1 cellular context compared by ENCODE assay signal in the genomic region with DNA sequence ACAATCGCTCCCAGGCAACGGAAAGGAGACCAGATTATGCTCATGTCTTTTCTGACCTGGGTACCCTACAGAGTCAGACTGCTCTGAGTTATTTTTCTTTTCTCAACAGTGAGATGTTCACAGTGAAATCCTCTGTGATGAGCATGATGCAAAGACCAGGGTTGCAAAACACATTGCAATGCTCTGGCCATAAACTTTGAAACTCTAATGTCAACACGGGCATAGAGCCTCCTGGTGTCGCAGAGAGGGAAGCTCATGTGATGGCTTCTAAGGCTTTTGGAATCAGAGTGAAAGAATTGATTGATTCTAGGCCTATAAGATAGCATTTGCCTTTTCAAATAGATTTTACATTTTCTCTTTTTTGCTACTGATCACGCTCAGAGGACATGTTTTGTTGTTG.
TF ChIP-seq lines count a peak whose summit lies in the region.

No MANE protein-coding gene starts in this region.

TF ChIP-seq in HepG2, 621 proteins besides CTCF, POLR2A, EP300 and RAD21 (continued from another document and continues in another):
- TF ChIP-seq, protein P1, sequence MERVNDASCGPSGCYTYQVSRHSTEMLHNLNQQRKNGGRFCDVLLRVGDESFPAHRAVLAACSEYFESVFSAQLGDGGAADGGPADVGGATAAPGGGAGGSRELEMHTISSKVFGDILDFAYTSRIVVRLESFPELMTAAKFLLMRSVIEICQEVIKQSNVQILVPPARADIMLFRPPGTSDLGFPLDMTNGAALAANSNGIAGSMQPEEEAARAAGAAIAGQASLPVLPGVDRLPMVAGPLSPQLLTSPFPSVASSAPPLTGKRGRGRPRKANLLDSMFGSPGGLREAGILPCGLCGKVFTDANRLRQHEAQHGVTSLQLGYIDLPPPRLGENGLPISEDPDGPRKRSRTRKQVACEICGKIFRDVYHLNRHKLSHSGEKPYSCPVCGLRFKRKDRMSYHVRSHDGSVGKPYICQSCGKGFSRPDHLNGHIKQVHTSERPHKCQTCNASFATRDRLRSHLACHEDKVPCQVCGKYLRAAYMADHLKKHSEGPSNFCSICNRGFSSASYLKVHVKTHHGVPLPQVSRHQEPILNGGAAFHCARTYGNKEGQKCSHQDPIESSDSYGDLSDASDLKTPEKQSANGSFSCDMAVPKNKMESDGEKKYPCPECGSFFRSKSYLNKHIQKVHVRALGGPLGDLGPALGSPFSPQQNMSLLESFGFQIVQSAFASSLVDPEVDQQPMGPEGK (CRISPR knock-in tag; IDR thresholded peaks at IDR 0.05) = no peak
- TF ChIP-seq, protein P2, sequence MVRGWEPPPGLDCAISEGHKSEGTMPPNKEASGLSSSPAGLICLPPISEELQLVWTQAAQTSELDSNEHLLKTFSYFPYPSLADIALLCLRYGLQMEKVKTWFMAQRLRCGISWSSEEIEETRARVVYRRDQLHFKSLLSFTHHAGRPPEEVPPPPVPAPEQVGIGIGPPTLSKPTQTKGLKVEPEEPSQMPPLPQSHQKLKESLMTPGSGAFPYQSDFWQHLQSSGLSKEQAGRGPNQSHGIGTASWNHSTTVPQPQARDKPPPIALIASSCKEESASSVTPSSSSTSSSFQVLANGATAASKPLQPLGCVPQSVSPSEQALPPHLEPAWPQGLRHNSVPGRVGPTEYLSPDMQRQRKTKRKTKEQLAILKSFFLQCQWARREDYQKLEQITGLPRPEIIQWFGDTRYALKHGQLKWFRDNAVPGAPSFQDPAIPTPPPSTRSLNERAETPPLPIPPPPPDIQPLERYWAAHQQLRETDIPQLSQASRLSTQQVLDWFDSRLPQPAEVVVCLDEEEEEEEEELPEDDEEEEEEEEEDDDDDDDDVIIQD (CRISPR knock-in tag; IDR thresholded peaks at IDR 0.05; ENCODE audit: low read depth) = peak; percentile 80; the same call in 1 of the 2 replicates
- TF ChIP-seq, protein P3, sequence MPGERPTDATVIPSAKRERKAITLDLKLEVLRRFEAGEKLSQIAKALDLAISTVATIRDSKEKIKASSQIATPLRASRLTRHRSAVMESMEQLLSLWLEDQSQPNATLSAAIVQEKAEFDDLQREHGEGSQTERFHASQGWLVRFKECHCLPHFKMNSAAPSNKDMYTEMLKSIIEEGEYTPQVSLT (CRISPR knock-in tag; IDR thresholded peaks at IDR 0.05; ENCODE audit: borderline replicate concordance, low read depth) = no peak
- TF ChIP-seq, protein P4, sequence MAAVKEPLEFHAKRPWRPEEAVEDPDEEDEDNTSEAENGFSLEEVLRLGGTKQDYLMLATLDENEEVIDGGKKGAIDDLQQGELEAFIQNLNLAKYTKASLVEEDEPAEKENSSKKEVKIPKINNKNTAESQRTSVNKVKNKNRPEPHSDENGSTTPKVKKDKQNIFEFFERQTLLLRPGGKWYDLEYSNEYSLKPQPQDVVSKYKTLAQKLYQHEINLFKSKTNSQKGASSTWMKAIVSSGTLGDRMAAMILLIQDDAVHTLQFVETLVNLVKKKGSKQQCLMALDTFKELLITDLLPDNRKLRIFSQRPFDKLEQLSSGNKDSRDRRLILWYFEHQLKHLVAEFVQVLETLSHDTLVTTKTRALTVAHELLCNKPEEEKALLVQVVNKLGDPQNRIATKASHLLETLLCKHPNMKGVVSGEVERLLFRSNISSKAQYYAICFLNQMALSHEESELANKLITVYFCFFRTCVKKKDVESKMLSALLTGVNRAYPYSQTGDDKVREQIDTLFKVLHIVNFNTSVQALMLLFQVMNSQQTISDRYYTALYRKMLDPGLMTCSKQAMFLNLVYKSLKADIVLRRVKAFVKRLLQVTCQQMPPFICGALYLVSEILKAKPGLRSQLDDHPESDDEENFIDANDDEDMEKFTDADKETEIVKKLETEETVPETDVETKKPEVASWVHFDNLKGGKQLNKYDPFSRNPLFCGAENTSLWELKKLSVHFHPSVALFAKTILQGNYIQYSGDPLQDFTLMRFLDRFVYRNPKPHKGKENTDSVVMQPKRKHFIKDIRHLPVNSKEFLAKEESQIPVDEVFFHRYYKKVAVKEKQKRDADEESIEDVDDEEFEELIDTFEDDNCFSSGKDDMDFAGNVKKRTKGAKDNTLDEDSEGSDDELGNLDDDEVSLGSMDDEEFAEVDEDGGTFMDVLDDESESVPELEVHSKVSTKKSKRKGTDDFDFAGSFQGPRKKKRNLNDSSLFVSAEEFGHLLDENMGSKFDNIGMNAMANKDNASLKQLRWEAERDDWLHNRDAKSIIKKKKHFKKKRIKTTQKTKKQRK (IDR thresholded peaks at IDR 0.05; ENCODE audit: low read length) = no peak
- TF ChIP-seq, protein P5, sequence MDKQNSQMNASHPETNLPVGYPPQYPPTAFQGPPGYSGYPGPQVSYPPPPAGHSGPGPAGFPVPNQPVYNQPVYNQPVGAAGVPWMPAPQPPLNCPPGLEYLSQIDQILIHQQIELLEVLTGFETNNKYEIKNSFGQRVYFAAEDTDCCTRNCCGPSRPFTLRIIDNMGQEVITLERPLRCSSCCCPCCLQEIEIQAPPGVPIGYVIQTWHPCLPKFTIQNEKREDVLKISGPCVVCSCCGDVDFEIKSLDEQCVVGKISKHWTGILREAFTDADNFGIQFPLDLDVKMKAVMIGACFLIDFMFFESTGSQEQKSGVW (CRISPR knock-in tag; IDR thresholded peaks at IDR 0.05; ENCODE audit: borderline replicate concordance) = no peak
- TF ChIP-seq KLF13 (CRISPR knock-in tag; IDR thresholded peaks at IDR 0.05) (no peak), KAT7 (CRISPR knock-in tag; IDR thresholded peaks at IDR 0.05; ENCODE audit: borderline replicate concordance) (no peak), BRD4 (CRISPR knock-in tag; IDR thresholded peaks at IDR 0.05) (no peak), YEATS2 (CRISPR knock-in tag; IDR thresholded peaks at IDR 0.05; ENCODE audit: borderline replicate concordance) (no peak), SOX5 (CRISPR knock-in tag; IDR thresholded peaks at IDR 0.05; ENCODE audit: borderline replicate concordance) (peak; percentile 49; the same call in 1 of the 2 replicates), KDM3A (CRISPR knock-in tag; IDR thresholded peaks at IDR 0.05; ENCODE audit: low read depth) (no peak), ZSCAN20 (CRISPR knock-in tag; IDR thresholded peaks at IDR 0.05; ENCODE audit: borderline replicate concordance) (no peak), SAP130 (CRISPR knock-in tag; IDR thresholded peaks at IDR 0.05; ENCODE audit: low read depth) (0 out of 2 replicates have a peak, but pooled peaks have one; percentile 23), RELA (CRISPR knock-in tag; IDR thresholded peaks at IDR 0.05) (no peak), MTA1 (CRISPR knock-in tag; IDR thresholded peaks at IDR 0.05; ENCODE audit: borderline replicate concordance) (no peak), NAIF1 (CRISPR knock-in tag; IDR thresholded peaks at IDR 0.05; ENCODE audit: borderline replicate concordance) (no peak), KLF11 (CRISPR knock-in tag; IDR thresholded peaks at IDR 0.05) (no peak), TFDP1 (CRISPR knock-in tag; IDR thresholded peaks at IDR 0.05; ENCODE audit: borderline replicate concordance) (no peak), POLR2AphosphoS5 (IDR thresholded peaks at IDR 0.05; ENCODE audit: low read depth, low read length) (no peak), SKIL (CRISPR knock-in tag; IDR thresholded peaks at IDR 0.05; ENCODE audit: borderline replicate concordance) (no peak), SRSF9 (IDR thresholded peaks at IDR 0.05; ENCODE audit: borderline replicate concordance, insufficient read depth, low read depth, low read length, poor library complexity, severe bottlenecking) (no peak), NCOA2 (CRISPR knock-in tag; IDR thresholded peaks at IDR 0.05) (no peak), MXD1 (CRISPR knock-in tag; IDR thresholded peaks at IDR 0.05) (no peak), ZNF879 (CRISPR knock-in tag; IDR thresholded peaks at IDR 0.05) (0 out of 2 replicates have a peak, but pooled peaks have one; percentile 40), ZNF468 (CRISPR knock-in tag; IDR thresholded peaks at IDR 0.05) (no peak), ARID2 (CRISPR knock-in tag; IDR thresholded peaks at IDR 0.05; ENCODE audit: borderline replicate concordance) (no peak), SRF (IDR thresholded peaks at IDR 0.05; ENCODE audit: low read depth, low read length) (no peak), ZNF101 (CRISPR knock-in tag; IDR thresholded peaks at IDR 0.05; ENCODE audit: borderline replicate concordance, low read depth) (no peak), ZNF639 (CRISPR knock-in tag; conservative IDR thresholded peaks at IDR 0.05) (no peak), PHF20 (CRISPR knock-in tag; IDR thresholded peaks at IDR 0.05) (no peak), USF2 (IDR thresholded peaks at IDR 0.05; ENCODE audit: low read depth, low read length) (no peak), USF2 (CRISPR knock-in tag; IDR thresholded peaks at IDR 0.05; ENCODE audit: borderline replicate concordance) (no peak), ZNF510 (CRISPR knock-in tag; IDR thresholded peaks at IDR 0.05; ENCODE audit: low read depth) (no peak), MED8 (CRISPR knock-in tag; IDR thresholded peaks at IDR 0.05; ENCODE audit: insufficient replicate concordance) (no peak)
- TF ChIP-seq, protein P6, sequence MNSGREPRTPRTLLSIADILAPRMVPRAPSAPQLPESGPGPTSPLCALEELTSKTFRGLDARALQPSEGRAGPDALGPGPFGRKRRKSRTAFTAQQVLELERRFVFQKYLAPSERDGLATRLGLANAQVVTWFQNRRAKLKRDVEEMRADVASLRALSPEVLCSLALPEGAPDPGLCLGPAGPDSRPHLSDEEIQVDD (CRISPR knock-in tag; IDR thresholded peaks at IDR 0.05; ENCODE audit: borderline replicate concordance) = no peak
